Comparison of ENCODE assay signal across 1 cellular context in the genomic region with DNA sequence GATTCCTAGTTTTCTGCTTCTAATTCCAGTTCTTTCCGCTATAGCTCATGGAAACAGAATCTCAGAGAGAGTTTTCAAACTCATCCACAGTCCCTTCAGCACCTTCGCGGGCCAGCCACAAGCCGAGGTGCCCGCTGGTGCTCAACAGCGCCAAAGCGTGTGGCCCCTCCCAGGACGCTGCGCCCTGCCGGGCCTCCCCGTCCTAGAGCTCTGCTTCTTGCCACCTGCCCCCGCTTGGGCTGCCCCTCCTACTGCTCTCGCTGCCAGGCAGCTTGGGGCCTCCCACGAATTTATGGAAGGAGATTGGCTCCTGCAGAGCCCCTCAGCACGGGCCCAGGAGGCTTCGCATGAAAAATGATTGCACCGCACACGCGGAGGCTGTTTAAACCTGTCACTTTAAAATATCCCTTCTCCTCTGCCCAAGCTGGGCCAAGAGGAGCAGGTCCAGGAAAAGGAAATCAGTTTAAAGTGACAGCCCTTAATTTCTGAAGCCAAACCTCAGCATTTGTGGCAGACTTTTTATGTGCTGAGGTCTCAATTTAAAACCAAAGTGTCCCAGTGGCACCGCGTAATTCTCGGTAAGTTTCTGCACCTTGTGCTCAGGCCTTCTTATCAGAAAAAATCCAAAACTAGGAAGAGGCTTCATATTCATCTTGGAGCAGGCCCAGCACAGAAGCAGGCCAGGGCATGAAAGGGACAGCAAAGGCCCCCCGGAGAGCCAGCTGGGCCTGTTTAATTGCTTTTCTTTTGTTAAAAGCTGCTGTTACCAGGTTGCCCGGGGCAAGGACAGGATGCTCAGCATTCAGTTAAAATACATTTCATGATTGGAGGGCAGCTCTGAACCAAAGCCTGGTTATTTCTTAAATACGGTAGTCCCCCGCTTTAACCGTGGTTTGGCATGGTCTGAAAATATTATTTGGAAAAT.
TF ChIP-seq lines count a peak whose summit lies in the region.

No MANE protein-coding gene starts in this region.

TF ChIP-seq in HEK293, 187 proteins besides CTCF, POLR2A, EP300 and RAD21 (continued from another document):
- TF ChIP-seq, protein P1, sequence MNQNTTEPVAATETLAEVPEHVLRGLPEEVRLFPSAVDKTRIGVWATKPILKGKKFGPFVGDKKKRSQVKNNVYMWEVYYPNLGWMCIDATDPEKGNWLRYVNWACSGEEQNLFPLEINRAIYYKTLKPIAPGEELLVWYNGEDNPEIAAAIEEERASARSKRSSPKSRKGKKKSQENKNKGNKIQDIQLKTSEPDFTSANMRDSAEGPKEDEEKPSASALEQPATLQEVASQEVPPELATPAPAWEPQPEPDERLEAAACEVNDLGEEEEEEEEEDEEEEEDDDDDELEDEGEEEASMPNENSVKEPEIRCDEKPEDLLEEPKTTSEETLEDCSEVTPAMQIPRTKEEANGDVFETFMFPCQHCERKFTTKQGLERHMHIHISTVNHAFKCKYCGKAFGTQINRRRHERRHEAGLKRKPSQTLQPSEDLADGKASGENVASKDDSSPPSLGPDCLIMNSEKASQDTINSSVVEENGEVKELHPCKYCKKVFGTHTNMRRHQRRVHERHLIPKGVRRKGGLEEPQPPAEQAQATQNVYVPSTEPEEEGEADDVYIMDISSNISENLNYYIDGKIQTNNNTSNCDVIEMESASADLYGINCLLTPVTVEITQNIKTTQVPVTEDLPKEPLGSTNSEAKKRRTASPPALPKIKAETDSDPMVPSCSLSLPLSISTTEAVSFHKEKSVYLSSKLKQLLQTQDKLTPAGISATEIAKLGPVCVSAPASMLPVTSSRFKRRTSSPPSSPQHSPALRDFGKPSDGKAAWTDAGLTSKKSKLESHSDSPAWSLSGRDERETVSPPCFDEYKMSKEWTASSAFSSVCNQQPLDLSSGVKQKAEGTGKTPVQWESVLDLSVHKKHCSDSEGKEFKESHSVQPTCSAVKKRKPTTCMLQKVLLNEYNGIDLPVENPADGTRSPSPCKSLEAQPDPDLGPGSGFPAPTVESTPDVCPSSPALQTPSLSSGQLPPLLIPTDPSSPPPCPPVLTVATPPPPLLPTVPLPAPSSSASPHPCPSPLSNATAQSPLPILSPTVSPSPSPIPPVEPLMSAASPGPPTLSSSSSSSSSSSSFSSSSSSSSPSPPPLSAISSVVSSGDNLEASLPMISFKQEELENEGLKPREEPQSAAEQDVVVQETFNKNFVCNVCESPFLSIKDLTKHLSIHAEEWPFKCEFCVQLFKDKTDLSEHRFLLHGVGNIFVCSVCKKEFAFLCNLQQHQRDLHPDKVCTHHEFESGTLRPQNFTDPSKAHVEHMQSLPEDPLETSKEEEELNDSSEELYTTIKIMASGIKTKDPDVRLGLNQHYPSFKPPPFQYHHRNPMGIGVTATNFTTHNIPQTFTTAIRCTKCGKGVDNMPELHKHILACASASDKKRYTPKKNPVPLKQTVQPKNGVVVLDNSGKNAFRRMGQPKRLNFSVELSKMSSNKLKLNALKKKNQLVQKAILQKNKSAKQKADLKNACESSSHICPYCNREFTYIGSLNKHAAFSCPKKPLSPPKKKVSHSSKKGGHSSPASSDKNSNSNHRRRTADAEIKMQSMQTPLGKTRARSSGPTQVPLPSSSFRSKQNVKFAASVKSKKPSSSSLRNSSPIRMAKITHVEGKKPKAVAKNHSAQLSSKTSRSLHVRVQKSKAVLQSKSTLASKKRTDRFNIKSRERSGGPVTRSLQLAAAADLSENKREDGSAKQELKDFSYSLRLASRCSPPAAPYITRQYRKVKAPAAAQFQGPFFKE (tag by site-specific recombination; IDR thresholded peaks at IDR 0.05; ENCODE audit: borderline replicate concordance), result no peak
- TF ChIP-seq ZSCAN16 (tag by site-specific recombination; IDR thresholded peaks at IDR 0.05) (no peak), YY2 (tag by site-specific recombination; IDR thresholded peaks at IDR 0.05) (no peak), MEIS1 (CRISPR knock-in tag; IDR thresholded peaks at IDR 0.05; ENCODE audit: borderline replicate concordance) (no peak), ZNF785 (tag by site-specific recombination; IDR thresholded peaks at IDR 0.05) (no peak)
- TF ChIP-seq, protein P2, sequence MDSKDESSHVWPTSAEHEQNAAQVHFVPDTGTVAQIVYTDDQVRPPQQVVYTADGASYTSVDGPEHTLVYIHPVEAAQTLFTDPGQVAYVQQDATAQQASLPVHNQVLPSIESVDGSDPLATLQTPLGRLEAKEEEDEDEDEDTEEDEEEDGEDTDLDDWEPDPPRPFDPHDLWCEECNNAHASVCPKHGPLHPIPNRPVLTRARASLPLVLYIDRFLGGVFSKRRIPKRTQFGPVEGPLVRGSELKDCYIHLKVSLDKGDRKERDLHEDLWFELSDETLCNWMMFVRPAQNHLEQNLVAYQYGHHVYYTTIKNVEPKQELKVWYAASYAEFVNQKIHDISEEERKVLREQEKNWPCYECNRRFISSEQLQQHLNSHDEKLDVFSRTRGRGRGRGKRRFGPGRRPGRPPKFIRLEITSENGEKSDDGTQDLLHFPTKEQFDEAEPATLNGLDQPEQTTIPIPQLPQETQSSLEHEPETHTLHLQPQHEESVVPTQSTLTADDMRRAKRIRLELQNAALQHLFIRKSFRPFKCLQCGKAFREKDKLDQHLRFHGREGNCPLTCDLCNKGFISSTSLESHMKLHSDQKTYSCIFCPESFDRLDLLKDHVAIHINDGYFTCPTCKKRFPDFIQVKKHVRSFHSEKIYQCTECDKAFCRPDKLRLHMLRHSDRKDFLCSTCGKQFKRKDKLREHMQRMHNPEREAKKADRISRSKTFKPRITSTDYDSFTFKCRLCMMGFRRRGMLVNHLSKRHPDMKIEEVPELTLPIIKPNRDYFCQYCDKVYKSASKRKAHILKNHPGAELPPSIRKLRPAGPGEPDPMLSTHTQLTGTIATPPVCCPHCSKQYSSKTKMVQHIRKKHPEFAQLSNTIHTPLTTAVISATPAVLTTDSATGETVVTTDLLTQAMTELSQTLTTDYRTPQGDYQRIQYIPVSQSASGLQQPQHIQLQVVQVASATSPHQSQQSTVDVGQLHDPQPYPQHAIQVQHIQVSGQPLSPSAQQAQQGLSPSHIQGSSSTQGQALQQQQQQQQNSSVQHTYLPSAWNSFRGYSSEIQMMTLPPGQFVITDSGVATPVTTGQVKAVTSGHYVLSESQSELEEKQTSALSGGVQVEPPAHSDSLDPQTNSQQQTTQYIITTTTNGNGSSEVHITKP (tag by site-specific recombination; IDR thresholded peaks at IDR 0.05), result no peak
